ENCODE assay signal across 8 cellular contexts in genomic region chr16:84730406-84731106, GRCh38. TPM values are rescaled to one million over a fixed set of nuclear protein-coding genes. Genes with fewer than 3 reads are reported as not detected.
DNase-seq lines count a peak whose midpoint lies in the region; ATAC-seq, FAIRE-seq and TF ChIP-seq lines count a peak whose summit lies in the region.

No MANE protein-coding gene starts in this region.

- DNase-seq in activated gamma-delta T cell treated with Interleukin-2 at 50 U/mL for 16 hours = peak; percentile 21
- no peak for DNase-seq in activated gamma-delta T cell (lab: John Stamatoyannopoulos, UW)
- DNase-seq in brain microvascular endothelial cell = peak; percentile 93
- DNase-seq in stimulated activated naive CD8-positive, alpha-beta T cell treated with anti-CD3 and anti-CD28 coated beads, Interleukin-15, Interleukin-2, amounts not matched to agents 100 U/mL and 50 U/mL, for 24 hours = peak; percentile 44

- H3K27me3 ChIP-seq in brain microvascular endothelial cell (replicated peaks) = no peaks in the 10 kb centered on the region

- H3K4me3 ChIP-seq in brain microvascular endothelial cell (ENCODE audit: low read depth, low read length) = peak overlapping the region; percentile 18

- ATAC-seq in HG03066 (IDR thresholded peaks at IDR 0.05; ENCODE audit: low read depth, unreplicated experiment) = peak; percentile 47
- peak; percentile 60 for ATAC-seq in stimulated activated naive CD8-positive, alpha-beta T cell treated with anti-CD3 and anti-CD28 coated beads, Interleukin-15, Interleukin-2, amounts not matched to agents 100 U/mL and 50 U/mL, for 24 hours
- ATAC-seq in HG03521 (IDR thresholded peaks at IDR 0.05; ENCODE audit: unreplicated experiment) = no peak

- peaks cover 2% of the 10 kb centered on the region for H3K36me3 ChIP-seq in brain microvascular endothelial cell (replicated peaks)

- TF ChIP-seq CTCF in brain microvascular endothelial cell (IDR thresholded peaks at IDR 0.05; ENCODE audit: low read depth, low read length, missing control alignments) = no peak

- peak; percentile 91 for FAIRE-seq in islet of Langerhans (lab: Jason Lieb, UNC)

- in situ Hi-C loops in brain microvascular endothelial cell (cut with HindIII; ENCODE audit: low pct_ligation_motif_present, low sequenced_read_pairs) = loop anchor here (25.0 kb wide), 1 partner anchor 118 kb away; the partner anchor contains the start of gene COTL1

- peak overlapping the region; percentile 92 for H3K27ac ChIP-seq in brain microvascular endothelial cell

TF ChIP-seq in PFSK-1, 5 proteins besides CTCF, POLR2A, EP300 and RAD21:
- TF ChIP-seq POLR2AphosphoS5 (IDR thresholded peaks at IDR 0.05; ENCODE audit: low read depth, low read length) (no peak), TAF1 (IDR thresholded peaks at IDR 0.05; ENCODE audit: borderline replicate concordance, insufficient read depth, low read length) (no peak), FOXP2 (optimal IDR thresholded peaks at IDR 0.05; ENCODE audit: borderline replicate concordance, extremely low read depth, extremely low read length, insufficient read depth) (no peak), REST (IDR thresholded peaks at IDR 0.05; ENCODE audit: insufficient read depth in 1 of 2, low read depth in 2 of 2, low read length in 2 of 2) (no peak), SIN3A (IDR thresholded peaks at IDR 0.05; ENCODE audit: borderline replicate concordance, insufficient read depth, low read length) (0 out of 2 replicates have a peak, but pooled peaks have one; percentile 55)

RNA-seq across cellular contexts. Expression of gene USP10, which starts 30.8 kb away (rescaled TPM):
- polyA plus RNA-seq in PFSK-1 (2012; ENCODE audit: insufficient read length, low read depth) = 87.7 TPM
